2 cellular contexts compared by ENCODE assay signal in genomic region chr12:129909051-129910020, GRCh38.
TF ChIP-seq lines count a peak whose summit lies in the region.

No MANE protein-coding gene starts in this region.

TF ChIP-seq in H1, 55 proteins besides CTCF, POLR2A, EP300 and RAD21:
- TF ChIP-seq ZNF274 (IDR thresholded peaks at IDR 0.05; ENCODE audit: borderline replicate concordance, extremely low read depth, low read length) (no peak), FOSL1 (IDR thresholded peaks at IDR 0.05; ENCODE audit: insufficient read depth, low read depth, low read length) (no peak), JUND (IDR thresholded peaks at IDR 0.05; ENCODE audit: low read length) (no peak), SIX5 (IDR thresholded peaks at IDR 0.05; ENCODE audit: low read depth, low read length) (no peak), GABPA (IDR thresholded peaks at IDR 0.05; ENCODE audit: borderline replicate concordance, insufficient read depth, low read length) (no peak), HDAC6 (IDR thresholded peaks at IDR 0.05; ENCODE audit: low read depth, low read length) (no peak), SIN3A (conservative IDR thresholded peaks at IDR 0.05 in 1 of 2, IDR thresholded peaks at IDR 0.05 in 1 of 2; ENCODE audit: low read depth in 1 of 2, low read length in 2 of 2) (no peak)
TF ChIP-seq in H1: peak in this region for 0.

TF ChIP-seq in GM23338, 12 proteins besides CTCF, POLR2A, EP300 and RAD21:
- TF ChIP-seq EZH2phosphoT487 (IDR thresholded peaks at IDR 0.05; ENCODE audit: unreplicated experiment) = no peak
- no peak for TF ChIP-seq ZNF462 (CRISPR knock-in tag; IDR thresholded peaks at IDR 0.05)
- TF ChIP-seq JUNB (IDR thresholded peaks at IDR 0.05; ENCODE audit: unreplicated experiment) = no peak
- no peak for TF ChIP-seq CREB1 (CRISPR knock-in tag; IDR thresholded peaks at IDR 0.05; ENCODE audit: low read depth)
- no peak for TF ChIP-seq ZNF114 (CRISPR knock-in tag; IDR thresholded peaks at IDR 0.05)
- no peak for TF ChIP-seq ETS1 (IDR thresholded peaks at IDR 0.05)
- TF ChIP-seq EZH2 (IDR thresholded peaks at IDR 0.05; ENCODE audit: low read depth, unreplicated experiment) = no peak
- no peak for TF ChIP-seq STAT1 (IDR thresholded peaks at IDR 0.05; ENCODE audit: unreplicated experiment)
- TF ChIP-seq ZNF331 (CRISPR knock-in tag; IDR thresholded peaks at IDR 0.05; ENCODE audit: low read depth) = no peak
- TF ChIP-seq NANOG (IDR thresholded peaks at IDR 0.05; ENCODE audit: borderline replicate concordance) = no peak
- TF ChIP-seq POLR2AphosphoS5 (IDR thresholded peaks at IDR 0.05; ENCODE audit: low read depth) = no peak
- no peak for TF ChIP-seq REST (IDR thresholded peaks at IDR 0.05; ENCODE audit: unreplicated experiment)
